Comparison of ENCODE assay signal across 9 cellular contexts in genomic region chr5:168987540-168988300, GRCh38.
DNase-seq lines count a peak whose midpoint lies in the region; ATAC-seq and TF ChIP-seq lines count a peak whose summit lies in the region.
"Had no signal": no experiment of that assay in that cellular context is flagged by ENCODE, and none has a peak within 500 bp of the region (broad histone marks: within the 10 kb centered on the region; RNA-seq: fewer than 3 reads in every experiment).

No MANE protein-coding gene starts in this region.

- in situ Hi-C loops in GM13976 (cut with MboI; ENCODE audit: low sequenced_read_pairs, unreplicated experiment) (loop anchor here (25.0 kb wide), 1 partner anchor 600 kb away; the partner anchor contains the start of gene SPDL1), transverse colon (cut with MboI; ENCODE audit: low pct_ligation_motif_present in 1 of 4, low pct_unique_long_range_greater_than_20kb in 1 of 4, low sequenced_read_pairs in 3 of 4) (loop anchor here (10.0 to 25.0 kb wide), 6 partner anchors 300 to 577 kb away; partner anchors contain the start of gene SLIT3 (in 3 of the 4))

- no peak overlapping the region for H3K4me3 ChIP-seq in A673 (ENCODE audit: low read depth, low read length, poor library complexity, severe bottlenecking)
- H3K4me3 ChIP-seq in NT2/D1 (ENCODE audit: insufficient read length, low read depth): no peak overlapping the region
- H3K4me3 ChIP-seq in fibroblast of the aortic adventitia (ENCODE audit: low read depth, low read length): no peak overlapping the region
- no peak overlapping the region for H3K4me3 ChIP-seq in transverse colon
- H3K4me3 ChIP-seq: skin epidermis had no signal

- peak; percentile 64 for ATAC-seq in HG03521 (IDR thresholded peaks at IDR 0.05; ENCODE audit: unreplicated experiment)

- CTCF ChIA-PET in A673 (lab: Charles Lee): interaction anchor here (0.6 to 1.1 kb wide), 4 partner anchors 53 to 1229 kb away, joined by 3 to 5 read pairs (median 3); no protein-coding TSS in a partner anchor

- POLR2A ChIA-PET in A673 (lab: Charles Lee; ENCODE audit: low non-redundant PET): no interaction called here

- TF ChIP-seq CTCF in A673 (conservative IDR thresholded peaks at IDR 0.05; ENCODE audit: low read depth, low read length) (peak; percentile 85), GM13976 (IDR thresholded peaks at IDR 0.05; ENCODE audit: borderline replicate concordance, control extremely low read depth, extremely low read depth, insufficient read depth, missing control alignments) (peak; percentile 80), fibroblast of the aortic adventitia (IDR thresholded peaks at IDR 0.05; ENCODE audit: insufficient read depth, low read length) (peak; percentile 89), transverse colon (IDR thresholded peaks at IDR 0.05) (peak; percentile 82 to 91 (median 87))

- H3K27me3 ChIP-seq in A673 (replicated peaks; ENCODE audit: insufficient read depth, low read depth, low read length, poor library complexity) (peaks cover 47% of the 10 kb centered on the region), NT2/D1 (ENCODE audit: insufficient read depth, insufficient read length) (no peaks in the 10 kb centered on the region), transverse colon (peaks cover 11% of the 10 kb centered on the region)

- H3K4me1 ChIP-seq in A673 (ENCODE audit: insufficient read depth, low read length, poor library complexity, severe bottlenecking) (no peaks in the 10 kb centered on the region), NT2/D1 (ENCODE audit: insufficient read depth, insufficient read length) (peaks cover 6% of the 10 kb centered on the region), transverse colon (peaks cover 0 to 4% (median 0%) of the 10 kb centered on the region in 4 donors)

- TF ChIP-seq POLR2A in transverse colon (IDR thresholded peaks at IDR 0.05): no peak

- intact Hi-C loops in A673 (cut with micrococcal nuclease; ENCODE audit: unreplicated experiment) (loop anchor here (2.0 to 10.0 kb wide), 4 partner anchors 315 to 1230 kb away; no protein-coding TSS in a partner anchor), transverse colon (cut with DNase I; ENCODE audit: low total_unique reads) (loop anchor here (2.0 to 10.0 kb wide), 2 partner anchors 315 to 557 kb away; no protein-coding TSS in a partner anchor)

- TF ChIP-seq EP300 in transverse colon (IDR thresholded peaks at IDR 0.05; ENCODE audit: low read depth): no peak

- H3K9me3 ChIP-seq in A673 (ENCODE audit: low read depth, low read length, poor library complexity, severe bottlenecking) (no peaks in the 10 kb centered on the region), NT2/D1 (ENCODE audit: insufficient read depth, low read length) (no peaks in the 10 kb centered on the region), transverse colon (no peaks in the 10 kb centered on the region)

- H3K27ac ChIP-seq in A673 (ENCODE audit: low read depth, low read length, poor library complexity, severe bottlenecking) (no peak overlapping the region), transverse colon (no peak overlapping the region)

- H3K36me3 ChIP-seq in A673 (ENCODE audit: insufficient read depth, low read length, poor library complexity, severe bottlenecking) (no peaks in the 10 kb centered on the region), NT2/D1 (ENCODE audit: insufficient read depth, insufficient read length, low read length) (no peaks in the 10 kb centered on the region), transverse colon (no peaks in the 10 kb centered on the region)

- BruUV-seq in A673 (replicated peaks; lab: Mats Ljungman, UMichigan): no TSS peak

- DNase-seq in A673 (ENCODE audit: low spot score) (peak; percentile 61), GM13976 (ENCODE audit: low spot score) (peak; percentile 63), NT2/D1 (ENCODE audit: low read depth, low spot score) (peak; percentile 44), activated T-cell treated with anti-CD3 and anti-CD28 coated beads for 48 hours (ENCODE audit: low read depth) (peak; percentile 47), fibroblast of the aortic adventitia (ENCODE audit: low read depth) (peak; percentile 76), nucleus accumbens (lab: John Stamatoyannopoulos, UW) (peak in 43 of 56 donors; percentile 7 to 88 (median 38)), transverse colon (peak; percentile 75)

- no peak overlapping the region for H3K9ac ChIP-seq in NT2/D1 (ENCODE audit: insufficient read length, low read depth)

- WGBS in transverse colon (ENCODE audit: low coverage in 1 of 2), 2 donors: 24 to 30% methylated on average over 5 to 11 of the region's 11 CpGs
